Comparison of ENCODE assay signal across 20 cellular contexts in genomic region chr20:44157061-44157460, GRCh38. TPM values are rescaled to one million over a fixed set of nuclear protein-coding genes. Genes with fewer than 3 reads are reported as not detected.
DNase-seq lines count a peak whose midpoint lies in the region; ATAC-seq and TF ChIP-seq lines count a peak whose summit lies in the region.
"Had no signal": no experiment of that assay in that cellular context is flagged by ENCODE, and none has a peak within 500 bp of the region (broad histone marks: within the 10 kb centered on the region; RNA-seq: fewer than 3 reads in every experiment).

No MANE protein-coding gene starts in this region.

- TF ChIP-seq CTCF in heart right ventricle (IDR thresholded peaks at IDR 0.05) (no peak), esophagus muscularis mucosa (IDR thresholded peaks at IDR 0.05) (no peak), uterus (IDR thresholded peaks at IDR 0.05) (no peak)

- DNase-seq in heart right ventricle (no peak), Right ventricle myocardium inferior (ENCODE audit: missing footprints) (no peak), esophagus muscularis mucosa (ENCODE audit: extremely low spot score) (no peak), uterus (no peak), medulla oblongata (ENCODE audit: extremely low spot score) (no peak), OCI-M2 (lab: John Stamatoyannopoulos, UW; ENCODE audit: unreplicated experiment) (no peak), epidermal melanocyte (ENCODE audit: insufficient read length, low spot score) (no peak)
- DNase-seq: DND-41, GM23248, HCEC 1CT, KBM-7, MV-4-11, NCI-H1417, NCI-H2029 treated with DMSO at 0.1 percent for 48 hours, NCI-H2171 treated with DMSO at 0.1 percent for 48 hours, NCI-H446 treated with DMSO at 0.1 percent for 48 hours, NCI-H82 had no signal

- WGBS in heart right ventricle, 2 donors, result 70 to 79% methylated on average over 5 of the region's 5 CpGs
- 86% methylated on average over 5 of the region's 5 CpGs for WGBS in esophagus muscularis mucosa

- H3K36me3 ChIP-seq in heart right ventricle (peaks cover 0 to 14% (median 4%) of the 10 kb centered on the region in 9 donors), esophagus muscularis mucosa (peaks cover 14 to 24% (median 16%) of the 10 kb centered on the region in 4 donors), rectal smooth muscle tissue (ENCODE audit: control insufficient read depth, insufficient read depth, low read length) (peaks cover 4% of the 10 kb centered on the region), uterus (no peaks in the 10 kb centered on the region)

- no peak for TF ChIP-seq EP300 in esophagus muscularis mucosa (IDR thresholded peaks at IDR 0.05)

- H3K4me1 ChIP-seq in heart right ventricle (peaks cover 3 to 63% (median 35%) of the 10 kb centered on the region in 9 donors), esophagus muscularis mucosa (peaks cover 24 to 84% (median 69%) of the 10 kb centered on the region in 4 donors), rectal smooth muscle tissue (ENCODE audit: control insufficient read depth, insufficient read depth, low read length) (peaks cover 31% of the 10 kb centered on the region), uterus (peaks cover 0 to 10% of the 10 kb centered on the region in 2 donors)

- intact Hi-C loops in heart right ventricle (cut with DNase I) (no loop called here), Right ventricle myocardium inferior (cut with DNase I) (no loop called here), esophagus muscularis mucosa (cut with DNase I) (no loop called here), uterus (cut with DNase I; ENCODE audit: low total_unique reads) (no loop called here)

- H3K9me3 ChIP-seq in heart right ventricle (no peaks in the 10 kb centered on the region), esophagus muscularis mucosa (no peaks in the 10 kb centered on the region), uterus (no peaks in the 10 kb centered on the region)

- H3K4me3 ChIP-seq in heart right ventricle (no peak overlapping the region), esophagus muscularis mucosa (no peak overlapping the region), rectal smooth muscle tissue (ENCODE audit: low read length) (no peak overlapping the region), uterus (no peak overlapping the region)
- H3K4me3 ChIP-seq: GM23248 had no signal

- H3K9ac ChIP-seq in rectal smooth muscle tissue (ENCODE audit: low read length), result no peak overlapping the region
- H3K9ac ChIP-seq: GM23248 had no signal

- H3K27me3 ChIP-seq in heart right ventricle (no peaks in the 10 kb centered on the region), esophagus muscularis mucosa (no peaks in the 10 kb centered on the region), rectal smooth muscle tissue (ENCODE audit: control insufficient read depth, insufficient read depth, low read length) (no peaks in the 10 kb centered on the region), uterus (no peaks in the 10 kb centered on the region)

- ATAC-seq in heart right ventricle, result peak in 4 of 8 donors; percentile 18 to 29 (median 23)
- no peak for ATAC-seq in Right ventricle myocardium inferior

- H3K27ac ChIP-seq in heart right ventricle (peak overlapping the region in 7 of 10 donors; percentile 4 to 90 (median 48)), esophagus muscularis mucosa (replicated peaks in 1 of 4) (peak overlapping the region; percentile 85 to 95 (median 92)), rectal smooth muscle tissue (ENCODE audit: low read depth, low read length) (peak overlapping the region; percentile 1), uterus (peak overlapping the region; percentile 47 to 52)
- H3K27ac ChIP-seq: C4-2B, GM23248, HL-60 had no signal

- TF ChIP-seq POLR2A in esophagus muscularis mucosa (IDR thresholded peaks at IDR 0.05; ENCODE audit: low read depth) (no peak), uterus (IDR thresholded peaks at IDR 0.05) (no peak)

RNA-seq across cellular contexts. Expression of gene JPH2, which starts 29.9 kb away (rescaled TPM):
- total RNA-seq in heart right ventricle, result 100 to 1,000 TPM in 9 of 10 donors, 10 to 100 TPM in 1; 97.2 to 215 (median 152) TPM
- polyA plus RNA-seq in heart right ventricle, result 10 to 100 TPM; 61.9 to 94.7 TPM
- total RNA-seq in Right ventricle myocardium inferior, result 197 TPM
- total RNA-seq in esophagus muscularis mucosa, result 100 to 1,000 TPM; 187 to 441 (median 295) TPM
- 100 to 1,000 TPM in 1 of 4 donors, 10 to 100 TPM in 3; 17.6 to 133 (median 61.2) TPM for total RNA-seq in uterus

RNA-seq across cellular contexts. Expression of gene OSER1, which starts 53.5 kb away (rescaled TPM):
- total RNA-seq in heart right ventricle (10 to 100 TPM; 22.6 to 37.3 (median 31.3) TPM), Right ventricle myocardium inferior (32.1 TPM), esophagus muscularis mucosa (10 to 100 TPM; 45.2 to 94.4 (median 71.0) TPM), uterus (10 to 100 TPM; 33.8 to 76.2 (median 46.0) TPM)
- 10 to 100 TPM; 16.4 to 26.9 TPM for polyA plus RNA-seq in heart right ventricle

Comparison
In these comparisons a context has a peak if more than half of its experiments do, and no peak if none do; other contexts are left out.
1. H3K27ac ChIP-seq: peak in every context shown above with its lines; median percentile 92 in esophagus muscularis mucosa; 50 in uterus; 48 in heart right ventricle; 1 in rectal smooth muscle tissue.